Comparison of ENCODE assay signal across 2 cellular contexts in genomic region chr15:32508060-32508459, GRCh38. TPM values are rescaled to one million over a fixed set of nuclear protein-coding genes. Genes with fewer than 3 reads are reported as not detected.
"Had no signal": no experiment of that assay in that cellular context is flagged by ENCODE, and none has a peak within 500 bp of the region (broad histone marks: within the 10 kb centered on the region; RNA-seq: fewer than 3 reads in every experiment).

No MANE protein-coding gene starts in this region.

RNA-seq across cellular contexts. Expression of gene GOLGA8O, which starts 52.6 kb away (rescaled TPM):
- total RNA-seq: foreskin keratinocyte, glomerular endothelial cell had no signal
- polyA plus RNA-seq: foreskin keratinocyte had no signal
